11 cellular contexts compared by ENCODE assay signal in genomic region chr21:37373539-37373938, GRCh38. TPM values are rescaled to one million over a fixed set of nuclear protein-coding genes. Genes with fewer than 3 reads are reported as not detected.
DNase-seq lines count a peak whose midpoint lies in the region; ATAC-seq and TF ChIP-seq lines count a peak whose summit lies in the region.
"Had no signal": no experiment of that assay in that cellular context is flagged by ENCODE, and none has a peak within 500 bp of the region (broad histone marks: within the 10 kb centered on the region; RNA-seq: fewer than 3 reads in every experiment).

No MANE protein-coding gene starts in this region.

- intact Hi-C loops in CD8-positive, alpha-beta T cell (cut with DNase I, micrococcal nuclease), result loop anchor here (2.0 to 5.0 kb wide), 4 partner anchors 34 to 104 kb away; no protein-coding TSS in a partner anchor
- intact Hi-C loops in naive thymus-derived CD4-positive, alpha-beta T cell (cut with micrococcal nuclease), result loop anchor here in 1 of 2 donors (5.0 kb wide), 1 partner anchor 34 kb away; no protein-coding TSS in a partner anchor
- intact Hi-C loops in lower lobe of right lung (cut with DNase I), result no loop called here

- H3K36me3 ChIP-seq in CD8-positive, alpha-beta T cell (ENCODE audit: insufficient read depth, low read length), result no peaks in the 10 kb centered on the region
- no peaks in the 10 kb centered on the region for H3K36me3 ChIP-seq in naive thymus-derived CD4-positive, alpha-beta T cell (ENCODE audit: control insufficient read depth in 2 of 3, insufficient read depth in 3 of 3, low read length in 3 of 3)
- H3K36me3 ChIP-seq in lower lobe of right lung, result no peaks in the 10 kb centered on the region

- H3K9me3 Mint-ChIP-seq in CD8-positive, alpha-beta T cell, result no peaks in the 10 kb centered on the region
- no peaks in the 10 kb centered on the region for H3K9me3 Mint-ChIP-seq in activated naive CD8-positive, alpha-beta T cell treated with anti-CD3 and anti-CD28 coated beads, Interleukin-2, amount 10 ng/mL, durations not matched to agents 7 days and 5 days
- H3K9me3 Mint-ChIP-seq in naive thymus-derived CD4-positive, alpha-beta T cell, result peaks cover 0 to 2% (median 0%) of the 10 kb centered on the region in 11 donors

- POLR2A ChIA-PET in CD8-positive, alpha-beta T cell (lab: Charles Lee), result interaction anchor here (0.7 to 1.5 kb wide), 6 partner anchors 8 to 190 kb away, joined by 3 to 7 read pairs (median 3); partner anchors contain the start of gene VPS26C
- POLR2A ChIA-PET in activated naive CD8-positive, alpha-beta T cell treated with anti-CD3 and anti-CD28 coated beads, Interleukin-2, amount 10 ng/mL, durations not matched to agents 7 days and 5 days (lab: Charles Lee), result interaction anchor here (1.2 kb wide), 1 partner anchor 115 kb away, joined by 3 read pairs; no protein-coding TSS in a partner anchor
- POLR2A ChIA-PET in naive thymus-derived CD4-positive, alpha-beta T cell (lab: Charles Lee), result interaction anchor here (1.1 to 3.2 kb wide), 5 partner anchors 11 to 190 kb away, joined by 3 to 16 read pairs (median 4); partner anchors contain the start of gene VPS26C

- no peaks in the 10 kb centered on the region for H3K9me3 ChIP-seq in CD8-positive, alpha-beta T cell (ENCODE audit: low read length)
- H3K9me3 ChIP-seq in naive thymus-derived CD4-positive, alpha-beta T cell (ENCODE audit: control insufficient read depth in 2 of 3, low read length in 3 of 3), result no peaks in the 10 kb centered on the region
- no peaks in the 10 kb centered on the region for H3K9me3 ChIP-seq in lower lobe of right lung
- H3K9me3 ChIP-seq: Caco-2 had no signal

- H3K36me3 Mint-ChIP-seq in CD8-positive, alpha-beta T cell, result peaks cover 11% of the 10 kb centered on the region
- H3K36me3 Mint-ChIP-seq in activated naive CD8-positive, alpha-beta T cell treated with anti-CD3 and anti-CD28 coated beads, Interleukin-2, amount 10 ng/mL, durations not matched to agents 7 days and 5 days, result peaks cover 8% of the 10 kb centered on the region
- peaks cover 0 to 11% (median 0%) of the 10 kb centered on the region in 5 donors for H3K36me3 Mint-ChIP-seq in naive thymus-derived CD4-positive, alpha-beta T cell

- peaks cover 93% of the 10 kb centered on the region for H3K4me1 Mint-ChIP-seq in CD8-positive, alpha-beta T cell (ENCODE audit: low read depth)
- H3K4me1 Mint-ChIP-seq in activated naive CD8-positive, alpha-beta T cell treated with anti-CD3 and anti-CD28 coated beads, Interleukin-2, amount 10 ng/mL, durations not matched to agents 7 days and 5 days, result peaks cover 72% of the 10 kb centered on the region
- peaks cover 75 to 95% (median 89%) of the 10 kb centered on the region in 7 donors for H3K4me1 Mint-ChIP-seq in naive thymus-derived CD4-positive, alpha-beta T cell

- CTCF ChIA-PET in CD8-positive, alpha-beta T cell (lab: Charles Lee), result interaction anchor here (1.0 to 2.1 kb wide), 3 partner anchors 11 to 190 kb away, joined by 3 to 9 read pairs (median 4); no protein-coding TSS in a partner anchor
- CTCF ChIA-PET in naive thymus-derived CD4-positive, alpha-beta T cell (lab: Charles Lee), result interaction anchor here (0.6 kb wide), 1 partner anchor 92 kb away, joined by 4 read pairs; no protein-coding TSS in a partner anchor

- peaks cover 87% of the 10 kb centered on the region for H3K4me1 ChIP-seq in CD8-positive, alpha-beta T cell (ENCODE audit: insufficient read depth, low read length)
- peaks cover 71 to 77% of the 10 kb centered on the region in 2 donors for H3K4me1 ChIP-seq in naive thymus-derived CD4-positive, alpha-beta T cell (ENCODE audit: control insufficient read depth in 2 of 2, insufficient read depth in 2 of 2, low read length in 2 of 2)
- H3K4me1 ChIP-seq in lower lobe of right lung, result peaks cover 92% of the 10 kb centered on the region

- peak overlapping the region; percentile 50 for H3K4me3 Mint-ChIP-seq in CD8-positive, alpha-beta T cell
- peak overlapping the region; percentile 15 for H3K4me3 Mint-ChIP-seq in activated naive CD8-positive, alpha-beta T cell treated with anti-CD3 and anti-CD28 coated beads, Interleukin-2, amount 10 ng/mL, durations not matched to agents 7 days and 5 days
- H3K4me3 Mint-ChIP-seq in naive thymus-derived CD4-positive, alpha-beta T cell, result peak overlapping the region; percentile 38 to 81 (median 60)

- H3K27me3 ChIP-seq in CD8-positive, alpha-beta T cell (ENCODE audit: insufficient read depth, low read length), result no peaks in the 10 kb centered on the region
- no peaks in the 10 kb centered on the region for H3K27me3 ChIP-seq in naive thymus-derived CD4-positive, alpha-beta T cell (ENCODE audit: control insufficient read depth in 2 of 2, insufficient read depth in 2 of 2, low read length in 2 of 2)
- H3K27me3 ChIP-seq in lower lobe of right lung (ENCODE audit: low read depth), result no peaks in the 10 kb centered on the region

- H3K27ac ChIP-seq in CD8-positive, alpha-beta T cell (ENCODE audit: low read depth, low read length), result no peak overlapping the region
- H3K27ac ChIP-seq in naive thymus-derived CD4-positive, alpha-beta T cell (ENCODE audit: low read depth, low read length), result peak overlapping the region; percentile 37
- H3K27ac ChIP-seq in lower lobe of right lung, result no peak overlapping the region

- no peak for ATAC-seq in CD8-positive, alpha-beta T cell
- ATAC-seq in activated naive CD8-positive, alpha-beta T cell treated with anti-CD3 and anti-CD28 coated beads, Interleukin-2, amount 10 ng/mL, durations not matched to agents 7 days and 5 days (ENCODE audit: low read depth), result no peak
- no peak for ATAC-seq in naive thymus-derived CD4-positive, alpha-beta T cell
- ATAC-seq in GM21526 (IDR thresholded peaks at IDR 0.05; ENCODE audit: low FRiP score, unreplicated experiment) (no peak), lower lobe of right lung (no peak), HG03439 (IDR thresholded peaks at IDR 0.05; ENCODE audit: unreplicated experiment) (no peak), GM21786 (IDR thresholded peaks at IDR 0.05; ENCODE audit: unreplicated experiment) (no peak)
- ATAC-seq: stimulated activated naive CD8-positive, alpha-beta T cell treated with anti-CD3 and anti-CD28 coated beads, Interleukin-15, Interleukin-2, amounts not matched to agents 100 U/mL and 50 U/mL, for 24 hours had no signal

- TF ChIP-seq CTCF in CD8-positive, alpha-beta T cell (IDR thresholded peaks at IDR 0.05), result no peak
- no peak for TF ChIP-seq CTCF in lower lobe of right lung (IDR thresholded peaks at IDR 0.05)

- no peak overlapping the region for H3K4me3 ChIP-seq in CD8-positive, alpha-beta T cell (ENCODE audit: low read depth, low read length)
- H3K4me3 ChIP-seq in naive thymus-derived CD4-positive, alpha-beta T cell (ENCODE audit: low read length), result no peak overlapping the region
- H3K4me3 ChIP-seq in lower lobe of right lung, result no peak overlapping the region

- no peak for DNase-seq in CD8-positive, alpha-beta T cell
- DNase-seq in HT1080 (ENCODE audit: low read depth) (peak; percentile 34), lower lobe of right lung (no peak)
- no peak for DNase-seq in activated naive CD8-positive, alpha-beta T cell treated with anti-CD3 and anti-CD28 coated beads, Interleukin-2, amount 10 ng/mL, durations not matched to agents 7 days and 5 days
- no peak for DNase-seq in naive thymus-derived CD4-positive, alpha-beta T cell
- DNase-seq: Caco-2; NCI-H187 treated with DMSO at 0.1 percent for 48 hours; stimulated activated naive CD8-positive, alpha-beta T cell treated with anti-CD3 and anti-CD28 coated beads, Interleukin-15, Interleukin-2, amounts not matched to agents 100 U/mL and 50 U/mL, for 24 hours had no signal

- H3K27me3 Mint-ChIP-seq in CD8-positive, alpha-beta T cell (ENCODE audit: low read depth), result no peaks in the 10 kb centered on the region
- H3K27me3 Mint-ChIP-seq in activated naive CD8-positive, alpha-beta T cell treated with anti-CD3 and anti-CD28 coated beads, Interleukin-2, amount 10 ng/mL, durations not matched to agents 7 days and 5 days, result no peaks in the 10 kb centered on the region
- no peaks in the 10 kb centered on the region for H3K27me3 Mint-ChIP-seq in naive thymus-derived CD4-positive, alpha-beta T cell

- peak overlapping the region; percentile 32 for H3K27ac Mint-ChIP-seq in CD8-positive, alpha-beta T cell
- peak overlapping the region; percentile 4 for H3K27ac Mint-ChIP-seq in activated naive CD8-positive, alpha-beta T cell treated with anti-CD3 and anti-CD28 coated beads, Interleukin-2, amount 10 ng/mL, durations not matched to agents 7 days and 5 days
- H3K27ac Mint-ChIP-seq in naive thymus-derived CD4-positive, alpha-beta T cell, result peak overlapping the region; percentile 2 to 90 (median 49)

RNA-seq across cellular contexts. Expression of gene DYRK1A, which starts 7.0 kb away (rescaled TPM):
- 100 to 1,000 TPM; 171 to 195 TPM for total RNA-seq in CD8-positive, alpha-beta T cell
- 23.9 and 31.5 TPM in 2 replicates for total RNA-seq in HT1080 (2014; rRNA removed; shearing (Covaris generic))
- polyA plus RNA-seq in HT1080 (2015; cell fraction: cytosol; rRNA removed), result 16.6 and 21.0 TPM in 2 replicates
- polyA plus RNA-seq in HT1080 (2015; cell fraction: nucleus; rRNA removed), result 38.1 and 43.1 TPM in 2 replicates
- 100 to 1,000 TPM; 109 to 122 TPM for total RNA-seq in activated naive CD8-positive, alpha-beta T cell treated with anti-CD3 and anti-CD28 coated beads, Interleukin-2, amount 10 ng/mL, durations not matched to agents 7 days and 5 days
- 100 to 1,000 TPM in 4 of 5 experiments, 10 to 100 TPM in 1; 86.0 to 142 (median 125) TPM for total RNA-seq in naive thymus-derived CD4-positive, alpha-beta T cell
- polyA plus RNA-seq in naive thymus-derived CD4-positive, alpha-beta T cell, result 1 to 10 TPM; 3.3 to 7.6 TPM
- total RNA-seq in lower lobe of right lung, result 67.7 TPM
